ENCODE assay signal across 12 cellular contexts in the genomic region with DNA sequence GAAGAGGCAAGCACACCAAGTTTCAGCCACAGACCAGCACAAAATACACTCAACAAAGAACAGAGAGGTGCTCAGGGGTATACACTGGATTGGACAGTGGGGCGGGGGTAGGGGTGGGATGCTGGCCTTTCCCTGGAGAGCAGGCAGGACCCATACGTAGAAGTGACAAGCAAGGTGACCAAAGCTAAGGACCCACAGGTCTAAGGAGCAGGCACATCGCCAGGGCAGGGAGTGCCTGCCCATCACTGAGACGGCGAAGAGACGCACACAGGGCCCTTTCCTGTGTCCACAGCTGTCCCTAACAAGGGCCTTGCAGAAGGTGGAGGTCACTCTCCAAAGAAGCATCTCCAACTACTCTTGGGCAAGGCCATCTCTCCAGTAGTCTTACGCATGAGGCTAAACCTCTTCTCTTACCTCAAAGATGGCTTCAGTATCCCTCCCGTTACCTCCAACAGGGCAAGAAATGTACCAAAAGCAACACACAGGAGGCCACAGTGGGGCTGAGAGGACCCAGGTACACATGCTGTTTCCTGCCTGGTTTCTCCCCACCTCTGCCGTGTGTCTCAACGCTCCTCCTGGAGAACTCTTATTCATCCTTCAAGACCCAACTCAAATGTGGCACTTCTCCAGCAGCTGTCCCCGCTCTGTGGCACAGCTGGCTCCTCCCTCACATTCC. TPM values are rescaled to one million over a fixed set of nuclear protein-coding genes. Genes with fewer than 3 reads are reported as not detected.
A peak's percentile ranks its signal among the peaks of the same experiment; 100 is the strongest.
DNase-seq lines count a peak whose midpoint lies in the region; ATAC-seq lines count a peak whose summit lies in the region.
"Had no signal": no experiment of that assay in that cellular context is flagged by ENCODE, and none has a peak within 500 bp of the region (broad histone marks: within the 10 kb centered on the region; RNA-seq: fewer than 3 reads in every experiment).

No MANE protein-coding gene starts in this region.

- H3K36me3 Mint-ChIP-seq in activated CD8-positive, alpha-beta memory T cell treated with anti-CD3 and anti-CD28 coated beads, Interleukin-2, amount 10 ng/mL, durations not matched to agents 7 days and 5 days, result peaks cover 86% of the 10 kb centered on the region
- peaks cover 54% of the 10 kb centered on the region for H3K36me3 Mint-ChIP-seq in T-cell
- H3K36me3 Mint-ChIP-seq in stimulated activated effector memory CD8-positive, alpha-beta T cell treated with anti-CD3 and anti-CD28 coated beads, Interleukin-12 subunit alpha, Interleukin-12 subunit beta, amount 100 ng/mL, for 72 hours, result peaks cover 100% of the 10 kb centered on the region

- H3K27ac Mint-ChIP-seq in activated CD8-positive, alpha-beta memory T cell treated with anti-CD3 and anti-CD28 coated beads, Interleukin-2, amount 10 ng/mL, durations not matched to agents 7 days and 5 days, result peak overlapping the region; percentile 69
- peak overlapping the region; percentile 90 to 91 for H3K27ac Mint-ChIP-seq in T-cell
- peak overlapping the region; percentile 96 for H3K27ac Mint-ChIP-seq in stimulated activated effector memory CD8-positive, alpha-beta T cell treated with anti-CD3 and anti-CD28 coated beads, Interleukin-12 subunit alpha, Interleukin-12 subunit beta, amount 100 ng/mL, for 72 hours

- no peaks in the 10 kb centered on the region for H3K27me3 Mint-ChIP-seq in activated CD8-positive, alpha-beta memory T cell treated with anti-CD3 and anti-CD28 coated beads, Interleukin-2, amount 10 ng/mL, durations not matched to agents 7 days and 5 days
- no peaks in the 10 kb centered on the region for H3K27me3 Mint-ChIP-seq in T-cell

- DNase-seq in activated CD8-positive, alpha-beta memory T cell treated with anti-CD3 and anti-CD28 coated beads, Interleukin-2, amount 10 ng/mL, durations not matched to agents 7 days and 5 days, result no peak
- DNase-seq in activated CD8-positive, alpha-beta memory T cell treated with anti-CD3 and anti-CD28 coated beads, Interleukin-2, amount 50 U/mL, for 48 hours, result no peak
- DNase-seq in T-cell (no peak), epithelial cell of prostate (ENCODE audit: low read depth, low spot score) (no peak), NCI-H187 (lab: John Stamatoyannopoulos, UW) (no peak), cortex of kidney (lab: John Stamatoyannopoulos, UW) (no peak), NCI-H524 (lab: John Stamatoyannopoulos, UW) (no peak)
- DNase-seq in stimulated activated effector memory CD8-positive, alpha-beta T cell treated with anti-CD3 and anti-CD28 coated beads, Interleukin-12 subunit alpha, Interleukin-12 subunit beta, amount 100 ng/mL, for 72 hours (ENCODE audit: low spot score in 2 of 2), result no peak
- DNase-seq: activated CD4-positive, alpha-beta T cell treated with anti-CD3 and anti-CD28 coated beads, Interleukin-2, amount 50 U/mL, for 1 hour; GDM1; left colon; Right ventricle myocardium superior had no signal

- peaks cover 100% of the 10 kb centered on the region for H3K4me1 Mint-ChIP-seq in activated CD8-positive, alpha-beta memory T cell treated with anti-CD3 and anti-CD28 coated beads, Interleukin-2, amount 10 ng/mL, durations not matched to agents 7 days and 5 days
- H3K4me1 Mint-ChIP-seq in T-cell, result peaks cover 100% of the 10 kb centered on the region in 3 donors
- H3K4me1 Mint-ChIP-seq in stimulated activated effector memory CD8-positive, alpha-beta T cell treated with anti-CD3 and anti-CD28 coated beads, Interleukin-12 subunit alpha, Interleukin-12 subunit beta, amount 100 ng/mL, for 72 hours, result peaks cover 99% of the 10 kb centered on the region

- peak overlapping the region; percentile 8 for H3K4me3 Mint-ChIP-seq in activated CD8-positive, alpha-beta memory T cell treated with anti-CD3 and anti-CD28 coated beads, Interleukin-2, amount 10 ng/mL, durations not matched to agents 7 days and 5 days
- H3K4me3 Mint-ChIP-seq in T-cell, result peak overlapping the region; percentile 55 to 87 (median 64)
- peak overlapping the region; percentile 83 for H3K4me3 Mint-ChIP-seq in stimulated activated effector memory CD8-positive, alpha-beta T cell treated with anti-CD3 and anti-CD28 coated beads, Interleukin-12 subunit alpha, Interleukin-12 subunit beta, amount 100 ng/mL, for 72 hours

- no peaks in the 10 kb centered on the region for H3K9me3 Mint-ChIP-seq in activated CD8-positive, alpha-beta memory T cell treated with anti-CD3 and anti-CD28 coated beads, Interleukin-2, amount 10 ng/mL, durations not matched to agents 7 days and 5 days (ENCODE audit: low read depth)
- no peaks in the 10 kb centered on the region for H3K9me3 Mint-ChIP-seq in T-cell
- no peaks in the 10 kb centered on the region for H3K9me3 Mint-ChIP-seq in stimulated activated effector memory CD8-positive, alpha-beta T cell treated with anti-CD3 and anti-CD28 coated beads, Interleukin-12 subunit alpha, Interleukin-12 subunit beta, amount 100 ng/mL, for 72 hours

- no peak for ATAC-seq in activated CD8-positive, alpha-beta memory T cell treated with anti-CD3 and anti-CD28 coated beads, Interleukin-2, amount 10 ng/mL, durations not matched to agents 7 days and 5 days
- no peak for ATAC-seq in T-cell (replicated peaks in 1 of 4)
- no peak for ATAC-seq in stimulated activated effector memory CD8-positive, alpha-beta T cell treated with anti-CD3 and anti-CD28 coated beads, Interleukin-12 subunit alpha, Interleukin-12 subunit beta, amount 100 ng/mL, for 72 hours

- POLR2A ChIA-PET in T-cell (lab: Charles Lee), result interaction anchor here in 1 of 2 donors (0.6 kb wide), 1 partner anchor 185 kb away, joined by 3 read pairs; no protein-coding TSS in a partner anchor

- CTCF ChIA-PET in activated CD8-positive, alpha-beta memory T cell treated with anti-CD3 and anti-CD28 coated beads, Interleukin-2, amount 10 ng/mL, durations not matched to agents 7 days and 5 days (lab: Charles Lee), result no interaction called here
- CTCF ChIA-PET in T-cell (lab: Charles Lee), result interaction anchor here in 1 of 2 donors (0.6 kb wide), 1 partner anchor 26 kb away, joined by 7 read pairs; no protein-coding TSS in a partner anchor

- peak overlapping the region; percentile 47 for H3K27ac ChIP-seq in epithelial cell of prostate

RNA-seq across cellular contexts. Expression of gene WDR1, which starts 6.5 kb away (rescaled TPM):
- 100 to 1,000 TPM; 481 to 538 TPM for total RNA-seq in activated CD8-positive, alpha-beta memory T cell treated with anti-CD3 and anti-CD28 coated beads, Interleukin-2, amount 10 ng/mL, durations not matched to agents 7 days and 5 days
- total RNA-seq in T-cell, result 100 to 1,000 TPM; 268 to 308 (median 304) TPM

Comparison
In these comparisons a context has a peak if more than half of its experiments do, and no peak if none do; other contexts are left out.
1. H3K4me3 Mint-ChIP-seq: peak in every context shown above with its lines; median percentile 83 in stimulated activated effector memory CD8-positive, alpha-beta T cell treated with anti-CD3 and anti-CD28 coated beads, Interleukin-12 subunit alpha, Interleukin-12 subunit beta, amount 100 ng/mL, for 72 hours; 64 in T-cell; 8 in activated CD8-positive, alpha-beta memory T cell treated with anti-CD3 and anti-CD28 coated beads, Interleukin-2, amount 10 ng/mL, durations not matched to agents 7 days and 5 days.